In the genomic region with DNA sequence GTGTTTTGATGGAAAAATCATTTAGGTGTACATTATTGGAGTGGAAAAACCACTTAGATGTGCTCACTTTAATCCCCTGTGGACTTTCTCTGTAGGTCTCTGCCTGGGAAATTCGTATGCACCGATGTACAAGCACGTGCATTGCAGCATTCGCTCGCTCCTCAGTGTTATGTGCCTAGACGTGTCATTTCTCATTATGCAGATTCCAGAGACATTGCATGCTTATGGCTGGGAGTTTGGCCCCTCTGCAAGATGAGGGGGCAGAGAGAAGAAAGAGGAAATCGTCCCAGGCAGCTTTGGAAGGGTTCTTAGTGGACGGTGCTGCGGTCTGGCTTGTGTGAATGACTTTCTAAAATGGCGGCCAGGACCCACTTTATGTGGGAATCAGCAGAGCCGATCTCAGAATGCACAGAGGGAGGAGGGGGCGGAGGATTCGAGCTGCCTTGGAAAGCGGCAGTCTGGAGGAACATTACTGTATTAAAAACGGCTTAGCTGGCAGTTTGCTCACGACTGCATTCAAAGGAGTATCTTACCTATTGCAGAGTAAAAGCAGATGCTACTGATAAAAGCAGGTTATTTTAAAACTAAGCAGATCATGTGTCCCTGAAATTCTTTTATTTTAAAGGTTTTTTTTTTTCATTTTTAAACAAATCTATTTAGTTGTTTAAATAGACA, we compare ENCODE assay signal across 8 cellular contexts. TPM values are rescaled to one million over a fixed set of nuclear protein-coding genes. Genes with fewer than 3 reads are reported as not detected.
DNase-seq lines count a peak whose midpoint lies in the region; ATAC-seq, FAIRE-seq and TF ChIP-seq lines count a peak whose summit lies in the region.

No MANE protein-coding gene starts in this region.

- under 1% methylated on average over 16 of the region's 16 CpGs for WGBS in A549 (ENCODE audit: missing lambda C conversion rate)
- WGBS in endodermal cell (ENCODE audit: insufficient coverage in 1 of 2, insufficient read length in 1 of 2), 2 experiments = 1 to 3% methylated on average over 16 of the region's 16 CpGs
- under 1% methylated on average over 16 of the region's 16 CpGs for WGBS in thymus

- H3K4me3 Mint-ChIP-seq in endodermal cell = peak overlapping the region; percentile 96

- H3K9ac ChIP-seq in endodermal cell (ENCODE audit: extremely low read depth, low read length, poor library complexity, severe bottlenecking) (peak overlapping the region; percentile 96), muscle layer of colon (ENCODE audit: low read length) (peak overlapping the region; percentile 93)

- FAIRE-seq in A549 (lab: Jason Lieb, UNC) (no peak), GM19239 (lab: Jason Lieb, UNC) (peak; percentile 86)

- peaks cover 35% of the 10 kb centered on the region for H3K4me1 ChIP-seq in A549
- H3K4me1 ChIP-seq in endodermal cell (ENCODE audit: control insufficient read depth, insufficient read depth, low read length) = peaks cover 4% of the 10 kb centered on the region
- peaks cover 29% of the 10 kb centered on the region for H3K4me1 ChIP-seq in muscle layer of colon (ENCODE audit: insufficient read depth, low read length)
- peaks cover 12% of the 10 kb centered on the region for H3K4me1 ChIP-seq in thymus (ENCODE audit: control insufficient read depth, insufficient read depth, low read length)

- no peaks in the 10 kb centered on the region for H3K36me3 Mint-ChIP-seq in endodermal cell (ENCODE audit: low read depth)

- peaks cover 24% of the 10 kb centered on the region for H3K4me1 Mint-ChIP-seq in endodermal cell

- H3K27me3 Mint-ChIP-seq in endodermal cell (ENCODE audit: insufficient read depth) = no peaks in the 10 kb centered on the region

- POLR2A ChIA-PET in A549 (lab: Yijun Ruan, JAX) = interaction anchor here (1.1 to 4.4 kb wide), 5 partner anchors 12 to 55 kb away, joined by 3 to 30 read pairs (median 4); no protein-coding TSS in a partner anchor

- no peak for TF ChIP-seq RAD21 in A549 (conservative IDR thresholded peaks at IDR 0.05 in 1 of 2, IDR thresholded peaks at IDR 0.05 in 1 of 2)

- no peaks in the 10 kb centered on the region for H3K27me3 ChIP-seq in endodermal cell (ENCODE audit: control insufficient read depth, insufficient read depth, low read length, poor library complexity, severe bottlenecking)
- H3K27me3 ChIP-seq in muscle layer of colon (ENCODE audit: control insufficient read depth in 1 of 2, insufficient read depth in 2 of 2, low read length in 2 of 2) = no peaks in the 10 kb centered on the region
- no peaks in the 10 kb centered on the region for H3K27me3 ChIP-seq in thymus (ENCODE audit: control insufficient read depth, insufficient read depth)

- CTCF ChIA-PET in A549 (lab: Yijun Ruan, JAX) = interaction anchor here (0.8 to 1.4 kb wide), 5 partner anchors 10 to 101 kb away, joined by 3 to 4 read pairs (median 3); no protein-coding TSS in a partner anchor

- H3K27ac ChIP-seq in A549 (peak overlapping the region; percentile 98 to 100), endodermal cell (ENCODE audit: low read depth, low read length) (peak overlapping the region; percentile 100), muscle layer of colon (ENCODE audit: low read depth, low read length) (peak overlapping the region; percentile 77), thymus (ENCODE audit: low read depth) (peak overlapping the region; percentile 78)

- peak overlapping the region; percentile 96 for H3K4me2 ChIP-seq in A549

- no peaks in the 10 kb centered on the region for H3K9me3 Mint-ChIP-seq in endodermal cell

- peak overlapping the region; percentile 98 for H3K27ac Mint-ChIP-seq in endodermal cell

- H3K4me3 ChIP-seq in A549 (peak overlapping the region; percentile 99), endodermal cell (ENCODE audit: low read length) (peak overlapping the region; percentile 97), muscle layer of colon (ENCODE audit: low read depth in 1 of 2, low read length in 2 of 2) (peak overlapping the region; percentile 45 to 96), thymus (ENCODE audit: low read length) (peak overlapping the region; percentile 64)

- no peak for TF ChIP-seq EP300 in A549 (IDR thresholded peaks at IDR 0.05)

- no peak for TF ChIP-seq CTCF in A549 (IDR thresholded peaks at IDR 0.05)
- TF ChIP-seq CTCF in endodermal cell (conservative IDR thresholded peaks at IDR 0.05) = no peak

- peak; percentile 65 to 79 for ATAC-seq in A549

- H3K36me3 ChIP-seq in endodermal cell (ENCODE audit: control insufficient read depth, insufficient read depth, low read length) (peaks cover 4% of the 10 kb centered on the region), muscle layer of colon (ENCODE audit: insufficient read depth, low read length) (no peaks in the 10 kb centered on the region), thymus (ENCODE audit: control insufficient read depth, insufficient read depth) (no peaks in the 10 kb centered on the region)

- DNase-seq in A549 (ENCODE audit: low read depth in 1 of 2, low spot score in 1 of 2) = peak; percentile 33 to 75
- no peak for DNase-seq in GM19239 (ENCODE audit: insufficient read length, low spot score)
- peak; percentile 84 for DNase-seq in NCI-H345 (lab: John Stamatoyannopoulos, UW)
- DNase-seq in activated CD4-positive, alpha-beta T cell treated with anti-CD3 and anti-CD28 coated beads for 48 hours = peak; percentile 58
- DNase-seq in endodermal cell = peak; percentile 90
- no peak for DNase-seq in activated gamma-delta T cell treated with Interleukin-2 at 50 U/mL for 16 hours

- no peak; the same call in 1 of the 2 replicates for TF ChIP-seq POLR2A in A549 (IDR thresholded peaks at IDR 0.05; ENCODE audit: low read length)

- H3K9me3 ChIP-seq in A549 (no peaks in the 10 kb centered on the region), endodermal cell (ENCODE audit: control insufficient read depth, low read length) (no peaks in the 10 kb centered on the region), muscle layer of colon (ENCODE audit: low read length) (no peaks in the 10 kb centered on the region), thymus (ENCODE audit: control insufficient read depth) (no peaks in the 10 kb centered on the region)

TF ChIP-seq in A549, 52 proteins besides CTCF, POLR2A, EP300 and RAD21:
- TF ChIP-seq CBX2 (IDR thresholded peaks at IDR 0.05; ENCODE audit: borderline replicate concordance, low read depth) (no peak), BHLHE40 (IDR thresholded peaks at IDR 0.05; ENCODE audit: low read depth, low read length) (peak; percentile 11; the same call in 1 of the 2 replicates), JUN (IDR thresholded peaks at IDR 0.05) (peak in 1 of 2 experiments; percentile 9; a peak in 1 of 5 replicates), RNF2 (IDR thresholded peaks at IDR 0.05; ENCODE audit: borderline replicate concordance, low read depth) (no peak), MYC (IDR thresholded peaks at IDR 0.05; ENCODE audit: borderline replicate concordance, low read length) (no peak), MAFK (IDR thresholded peaks at IDR 0.05; ENCODE audit: partially characterized antibody) (peak; percentile 84), HDAC2 (IDR thresholded peaks at IDR 0.05) (no peak), CEBPB (IDR thresholded peaks at IDR 0.05) (peak in 1 of 2 experiments; percentile 2; a peak in 1 of 4 replicates), GATA3 (IDR thresholded peaks at IDR 0.05; ENCODE audit: borderline replicate concordance) (peak; percentile 26; the same call in 1 of the 2 replicates), NR3C1 (IDR thresholded peaks at IDR 0.05) (no peak)
- TF ChIP-seq, protein P1, sequence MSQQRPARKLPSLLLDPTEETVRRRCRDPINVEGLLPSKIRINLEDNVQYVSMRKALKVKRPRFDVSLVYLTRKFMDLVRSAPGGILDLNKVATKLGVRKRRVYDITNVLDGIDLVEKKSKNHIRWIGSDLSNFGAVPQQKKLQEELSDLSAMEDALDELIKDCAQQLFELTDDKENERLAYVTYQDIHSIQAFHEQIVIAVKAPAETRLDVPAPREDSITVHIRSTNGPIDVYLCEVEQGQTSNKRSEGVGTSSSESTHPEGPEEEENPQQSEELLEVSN (IDR thresholded peaks at IDR 0.05; ENCODE audit: borderline replicate concordance, low read depth) = peak; percentile 35; the same call in 1 of the 2 replicates
- TF ChIP-seq, protein P2, sequence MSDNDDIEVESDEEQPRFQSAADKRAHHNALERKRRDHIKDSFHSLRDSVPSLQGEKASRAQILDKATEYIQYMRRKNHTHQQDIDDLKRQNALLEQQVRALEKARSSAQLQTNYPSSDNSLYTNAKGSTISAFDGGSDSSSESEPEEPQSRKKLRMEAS (IDR thresholded peaks at IDR 0.05) = peak; percentile 85

RNA-seq across cellular contexts. Expression of a gene that starts 2.4 kb away (rescaled TPM):
- polyA plus RNA-seq in A549 (2011; rRNA removed) (7.0 and 14.3 TPM in 2 replicates), A549 (2017; fragmentation: RNase III; extraction: RNeasy Plus Mini Kit Qiagen cat#74134 plus additional on column Dnase treatment) (12.2 to 21.2 TPM (median 15.5 TPM) in 3 replicates), thymus (11.4 TPM)
- 7.2 and 10.8 TPM in 2 replicates for polyA plus RNA-seq in A549 (2012; cell fraction: cytosol; rRNA removed)
- polyA plus RNA-seq in A549 (2012; cell fraction: nucleus; rRNA removed) = 41.3 and 43.5 TPM in 2 replicates
- 32.0 and 34.5 TPM in 2 replicates for polyA minus RNA-seq in A549 (2011; rRNA and poly(A)+ RNA removed)
- total RNA-seq in endodermal cell = 10 to 100 TPM; 61.5 to 71.9 TPM
- polyA plus RNA-seq in endodermal cell (2013, experiment 1 of 2) = 55.4 TPM
- polyA plus RNA-seq in endodermal cell (2013, experiment 2 of 2) = 52.7 TPM

RNA-seq across cellular contexts. Expression of a gene that starts 42.5 kb away (rescaled TPM):
- polyA plus RNA-seq in A549 (2011; rRNA removed) (2.0 and 4.1 TPM in 2 replicates), A549 (2017; fragmentation: RNase III; extraction: RNeasy Plus Mini Kit Qiagen cat#74134 plus additional on column Dnase treatment) (0.64 to 1.2 TPM (median 0.68 TPM) in 3 replicates), thymus (4.0 TPM)
- 1.6 and 2.1 TPM in 2 replicates for polyA plus RNA-seq in A549 (2012; cell fraction: cytosol; rRNA removed)
- polyA plus RNA-seq in A549 (2012; cell fraction: nucleus; rRNA removed) = 0.46 and 0.81 TPM in 2 replicates
- polyA minus RNA-seq in A549 (2011; rRNA and poly(A)+ RNA removed) = 0.37 and 0.54 TPM in 2 replicates
- total RNA-seq in endodermal cell = 1 to 10 TPM; 1.6 to 3.7 TPM
- polyA plus RNA-seq in endodermal cell (2013, experiment 1 of 2) = 5.2 TPM
- 5.2 TPM for polyA plus RNA-seq in endodermal cell (2013, experiment 2 of 2)

Comparison
In these comparisons a context has a peak if more than half of its experiments do, and no peak if none do; other contexts are left out.
1. DNase-seq: peak in A549 (2 of 2), NCI-H345 (single experiment), activated CD4-positive, alpha-beta T cell treated with anti-CD3 and anti-CD28 coated beads for 48 hours (single experiment) and endodermal cell (single experiment); none in GM19239 (single experiment) and activated gamma-delta T cell treated with Interleukin-2 at 50 U/mL for 16 hours (single experiment).
2. Peak in every context shown above with its lines, with median percentiles within 50 percentile points of each other: H3K27ac ChIP-seq and H3K4me3 ChIP-seq.